Comparison of ENCODE assay signal across 13 cellular contexts in genomic region chr1:200027264-200027823, GRCh38. TPM values are rescaled to one million over a fixed set of nuclear protein-coding genes. Genes with fewer than 3 reads are reported as not detected.
DNase-seq lines count a peak whose midpoint lies in the region; ATAC-seq and TF ChIP-seq lines count a peak whose summit lies in the region.
"Had no signal": no experiment of that assay in that cellular context is flagged by ENCODE, and none has a peak within 500 bp of the region (broad histone marks: within the 10 kb centered on the region; RNA-seq: fewer than 3 reads in every experiment).

NR5A2 (plus strand) TSS chr1:200027710; CDS start chr1:200027848, 138 bp downstream.

- no peak within 1 kb of the TSS for H3K9ac ChIP-seq in HUES48 (ENCODE audit: low read depth, low read length)

- 75% methylated on average over 1 of the region's 1 CpG for WGBS in hepatocyte (ENCODE audit: low lambda C conversion rate, missing lambda C conversion rate)

- no peaks in the 10 kb centered on the region for H4K20me1 ChIP-seq in hepatocyte (ENCODE audit: insufficient read depth, poor library complexity, severe bottlenecking)

- H3K36me3 Mint-ChIP-seq in progenitor cell of endocrine pancreas (ENCODE audit: insufficient read depth), result peaks cover 2% of the 10 kb centered on the region

- POLR2A ChIA-PET in GM10248 (lab: Yijun Ruan, JAX), result no interaction called here

- H3K36me3 ChIP-seq in HUES48 (ENCODE audit: control insufficient read depth, insufficient read depth, low read length) (no peaks in the 10 kb centered on the region), hepatocyte (replicated peaks; ENCODE audit: insufficient read depth, low read depth) (no peaks in the 10 kb centered on the region)

- no peaks in the 10 kb centered on the region for H3K9me3 Mint-ChIP-seq in progenitor cell of endocrine pancreas (ENCODE audit: low read depth)
- H3K9me3 Mint-ChIP-seq: activated naive CD4-positive, alpha-beta T cell treated with anti-CD3 and anti-CD28 coated beads for 36 hours; IgD-negative memory B cell had no signal

- ATAC-seq in HG02798 (IDR thresholded peaks at IDR 0.05; ENCODE audit: poor library complexity, unreplicated experiment), result no peak

- H3K79me2 ChIP-seq in hepatocyte, result peaks cover 27% of the 10 kb centered on the region

- H3K9me3 ChIP-seq in HUES48 (ENCODE audit: control insufficient read depth, insufficient read depth, low read length), result no peaks in the 10 kb centered on the region
- H3K9me3 ChIP-seq in hepatocyte (ENCODE audit: low read depth), result no peaks in the 10 kb centered on the region

- H3K4me3 ChIP-seq in HUES48 (ENCODE audit: low read depth, low read length) (peak within 1 kb of the TSS; percentile 80), hepatocyte (peak within 1 kb of the TSS; percentile 82)

- peak within 1 kb of the TSS; percentile 64 for H2AFZ ChIP-seq in hepatocyte

- CTCF ChIA-PET in GM10248 (lab: Yijun Ruan, JAX), result interaction anchor here (1.1 kb wide), 1 partner anchor 9 kb away, joined by 5 read pairs; no protein-coding TSS in a partner anchor

- peak within 1 kb of the TSS; percentile 94 for H3K27ac Mint-ChIP-seq in progenitor cell of endocrine pancreas
- H3K27ac Mint-ChIP-seq: activated naive CD4-positive, alpha-beta T cell treated with anti-CD3 and anti-CD28 coated beads for 36 hours; IgD-negative memory B cell had no signal

- H3K27me3 ChIP-seq in HUES48 (ENCODE audit: control insufficient read depth, insufficient read depth, low read length), result peaks cover 31% of the 10 kb centered on the region
- H3K27me3 ChIP-seq in hepatocyte, result peaks cover 29% of the 10 kb centered on the region

- peak within 1 kb of the TSS; percentile 87 for H3K4me2 ChIP-seq in hepatocyte

- H3K27ac ChIP-seq in HUES48 (ENCODE audit: low read depth, low read length) (no peak within 1 kb of the TSS), VCaP (peak within 1 kb of the TSS; percentile 84), hepatocyte (peak within 1 kb of the TSS; percentile 90)

- H3K4me1 ChIP-seq in HUES48 (ENCODE audit: control insufficient read depth, insufficient read depth, low read length), result peaks cover 15% of the 10 kb centered on the region
- peaks cover 3% of the 10 kb centered on the region for H3K4me1 ChIP-seq in hepatocyte (ENCODE audit: insufficient read depth)

- peaks cover 31% of the 10 kb centered on the region for H3K4me1 Mint-ChIP-seq in progenitor cell of endocrine pancreas (ENCODE audit: low read depth)

- H3K9me2 ChIP-seq in hepatocyte (replicated peaks; ENCODE audit: insufficient read depth), result no peaks in the 10 kb centered on the region

- H3K4me3 Mint-ChIP-seq in progenitor cell of endocrine pancreas (ENCODE audit: low read depth), result peak within 1 kb of the TSS; percentile 86

- TF ChIP-seq CTCF in VCaP (conservative IDR thresholded peaks at IDR 0.05) (no peak), hepatocyte (IDR thresholded peaks at IDR 0.05; ENCODE audit: poor library complexity) (no peak), progenitor cell of endocrine pancreas (IDR thresholded peaks at IDR 0.05; ENCODE audit: unreplicated experiment) (no peak), GM10248 (IDR thresholded peaks at IDR 0.05; ENCODE audit: control extremely low read depth, extremely low read depth, low read depth, missing control alignments) (no peak)

- DNase-seq in hepatocyte (ENCODE audit: low spot score), result peak; percentile 70
- DNase-seq in progenitor cell of endocrine pancreas (ENCODE audit: low spot score, unreplicated experiment), result no peak
- no peak for DNase-seq in AG08395 (ENCODE audit: low spot score)
- no peak for DNase-seq in activated gamma-delta T cell (lab: John Stamatoyannopoulos, UW)
- no peak for DNase-seq in GM10248 (ENCODE audit: extremely low spot score)
- DNase-seq: activated naive CD4-positive, alpha-beta T cell treated with anti-CD3 and anti-CD28 coated beads for 36 hours; EL; NCI-H69; occipital lobe had no signal

- H3K27me3 Mint-ChIP-seq in progenitor cell of endocrine pancreas, result peaks cover 6% of the 10 kb centered on the region

RNA-seq across cellular contexts. Expression of gene NR5A2, which starts in this region (rescaled TPM):
- total RNA-seq in hepatocyte, result 49.6 and 55.5 TPM in 2 replicates
- 16.4 and 19.8 TPM in 2 replicates for polyA plus RNA-seq in hepatocyte
- 23.2 and 29.1 TPM in 2 replicates for total RNA-seq in progenitor cell of endocrine pancreas
- total RNA-seq: activated naive CD4-positive, alpha-beta T cell treated with anti-CD3 and anti-CD28 coated beads for 36 hours had no signal
